8 cellular contexts compared by ENCODE assay signal in genomic region chr9:117644607-117645244, GRCh38. TPM values are rescaled to one million over a fixed set of nuclear protein-coding genes. Genes with fewer than 3 reads are reported as not detected.
DNase-seq lines count a peak whose midpoint lies in the region; ATAC-seq and TF ChIP-seq lines count a peak whose summit lies in the region.

No MANE protein-coding gene starts in this region.

- peak overlapping the region; percentile 10 for H3K27ac Mint-ChIP-seq in nephron progenitor cell

- peaks cover 14% of the 10 kb centered on the region for H3K4me1 ChIP-seq in DND-41 (ENCODE audit: insufficient read depth, low read length)

- peak overlapping the region; percentile 71 for H3K4me2 ChIP-seq in DND-41 (ENCODE audit: insufficient read depth, low read length)

- no peaks in the 10 kb centered on the region for H3K9me3 ChIP-seq in DND-41 (ENCODE audit: insufficient read depth, low read length, severe bottlenecking)

- peaks cover 37% of the 10 kb centered on the region for H3K4me1 Mint-ChIP-seq in nephron progenitor cell

- peak overlapping the region; percentile 40; the same call in 1 of the 2 replicates for H3K9ac ChIP-seq in DND-41 (ENCODE audit: low read depth, low read length)

- peak overlapping the region; percentile 73 for H3K27ac ChIP-seq in DND-41 (ENCODE audit: low read length)
- no peak overlapping the region for H3K27ac ChIP-seq in substantia nigra (ENCODE audit: low read depth, low read length, poor library complexity, severe bottlenecking)

- H3K79me2 ChIP-seq in DND-41 (ENCODE audit: insufficient read depth, low read length) = no peaks in the 10 kb centered on the region

- peak overlapping the region; percentile 84 for H2AFZ ChIP-seq in DND-41 (ENCODE audit: low read depth, low read length)

- DNase-seq in DND-41 (peak; percentile 60), OCI-M1 (lab: John Stamatoyannopoulos, UW) (peak; percentile 85), fibroblast of pulmonary artery (ENCODE audit: low read depth) (peak; percentile 76), nephron progenitor cell (peak; percentile 81), substantia nigra (lab: John Stamatoyannopoulos, UW) (peak in 47 of 49 donors; percentile 14 to 78 (median 60))
- peak; percentile 52 for DNase-seq in Jurkat, Clone E6-1 (ENCODE audit: low read depth, low spot score)
- peak; percentile 67 to 68 for DNase-seq in activated T-cell treated with anti-CD3 and anti-CD28 coated beads, Interleukin-2, amount 50 U/mL, for 48 hours

- H3K4me3 ChIP-seq in DND-41 (ENCODE audit: low read depth in 1 of 2, low read length in 2 of 2) (peak overlapping the region in 1 of 2 experiments; percentile 44; a peak in 2 of 4 replicates), fibroblast of pulmonary artery (replicated peaks; ENCODE audit: low read depth, low read length) (no peak overlapping the region)
- H3K4me3 ChIP-seq in Jurkat, Clone E6-1 (ENCODE audit: low read length) = no peak overlapping the region

- peak overlapping the region; percentile 32 for H3K4me3 Mint-ChIP-seq in nephron progenitor cell

- H3K9me3 Mint-ChIP-seq in nephron progenitor cell = no peaks in the 10 kb centered on the region

- ATAC-seq in DND-41 (ENCODE audit: insufficient read depth, low read depth) (peak; percentile 78), GM21737 (IDR thresholded peaks at IDR 0.05; ENCODE audit: unreplicated experiment) (peak; percentile 80)

- H3K36me3 ChIP-seq in DND-41 (ENCODE audit: insufficient read depth, low read length) = no peaks in the 10 kb centered on the region

- peaks cover 7% of the 10 kb centered on the region for H3K27me3 ChIP-seq in DND-41 (ENCODE audit: insufficient read depth, low read length, poor library complexity)

- H3K36me3 Mint-ChIP-seq in nephron progenitor cell (ENCODE audit: low read depth) = no peaks in the 10 kb centered on the region

- TF ChIP-seq CTCF in DND-41 (IDR thresholded peaks at IDR 0.05; ENCODE audit: borderline replicate concordance, extremely low read depth, low read length, poor library complexity, severe bottlenecking) = peak; percentile 96
- TF ChIP-seq CTCF in fibroblast of pulmonary artery (IDR thresholded peaks at IDR 0.05; ENCODE audit: low read length, missing control alignments) = peak; percentile 97
- TF ChIP-seq CTCF in nephron progenitor cell (IDR thresholded peaks at IDR 0.05) = peak; percentile 93

- no peaks in the 10 kb centered on the region for H4K20me1 ChIP-seq in DND-41 (ENCODE audit: insufficient read depth, low read length)

- peaks cover 8% of the 10 kb centered on the region for H3K27me3 Mint-ChIP-seq in nephron progenitor cell (ENCODE audit: low read depth, poor library complexity)

RNA-seq across cellular contexts. Expression of gene TLR4, which starts 59.5 kb away (rescaled TPM):
- not detected for polyA plus RNA-seq in Jurkat, Clone E6-1 (2012; ENCODE audit: insufficient read depth, insufficient read length)
